Comparison of ENCODE assay signal across 8 cellular contexts in the genomic region with DNA sequence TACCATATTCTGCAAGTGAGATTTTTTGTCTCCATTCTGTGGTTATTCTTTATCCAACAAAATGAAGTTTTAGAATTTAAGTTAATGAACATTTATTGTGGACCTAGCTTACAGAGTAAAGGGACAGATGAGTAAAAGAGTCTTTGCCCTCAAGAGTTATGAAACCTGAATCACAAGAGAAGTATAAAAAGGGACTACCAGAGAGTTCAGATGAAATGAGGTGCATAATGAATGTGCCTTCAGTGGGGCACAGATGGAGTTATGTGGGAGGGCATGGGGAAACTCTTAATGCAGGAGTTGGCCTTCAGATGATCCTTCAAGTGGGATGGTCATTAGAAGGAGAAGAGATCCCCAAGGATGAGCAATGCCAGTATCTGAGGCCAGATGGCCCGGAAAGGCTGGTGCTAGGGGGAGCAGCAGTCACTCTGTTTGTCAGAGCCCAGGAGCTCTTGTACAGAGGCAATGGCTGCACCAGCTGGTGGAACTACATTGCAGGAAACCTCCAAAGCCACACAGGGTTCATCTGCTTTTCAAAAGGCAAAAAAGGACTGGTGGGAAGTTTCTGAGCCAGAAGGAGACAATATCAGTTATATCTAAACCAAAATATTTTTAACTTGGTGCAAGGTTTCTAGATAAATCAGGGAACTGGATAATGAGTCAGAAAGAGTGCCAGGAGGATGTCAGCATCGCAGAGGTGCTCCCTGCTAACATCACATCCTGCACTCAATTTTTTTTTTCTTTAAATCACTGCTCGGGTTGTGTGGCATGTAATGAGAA.
DNase-seq lines count a peak whose midpoint lies in the region; ATAC-seq and TF ChIP-seq lines count a peak whose summit lies in the region.

No MANE protein-coding gene starts in this region.

- ATAC-seq in GM19035 (IDR thresholded peaks at IDR 0.05; ENCODE audit: unreplicated experiment): peak; percentile 49

- H3K27me3 ChIP-seq in esophagus muscularis mucosa: no peaks in the 10 kb centered on the region

- peaks cover 10 to 34% (median 27%) of the 10 kb centered on the region in 4 donors for H3K4me1 ChIP-seq in esophagus muscularis mucosa

- TF ChIP-seq EP300 in esophagus muscularis mucosa (IDR thresholded peaks at IDR 0.05): no peak

- CTCF ChIA-PET in HEK293T (lab: Yijun Ruan, JAX): no interaction called here

- no peak overlapping the region for H3K4me3 ChIP-seq in esophagus muscularis mucosa

- TF ChIP-seq POLR2A in esophagus muscularis mucosa (IDR thresholded peaks at IDR 0.05; ENCODE audit: low read depth): no peak

- WGBS in esophagus muscularis mucosa: 52% methylated on average over 3 of the region's 3 CpGs

- DNase-seq in A172 (ENCODE audit: low spot score) (peak; percentile 57), HS-27A (ENCODE audit: low read depth) (peak; percentile 34), esophagus muscularis mucosa (ENCODE audit: extremely low spot score) (no peak), HUDEP-2 (lab: John Stamatoyannopoulos, UW; ENCODE audit: unreplicated experiment in 76 of 76) (no peak), GM03348 (ENCODE audit: low spot score) (no peak), HEK293T (ENCODE audit: extremely low spot score) (no peak), NCI-H526 (lab: John Stamatoyannopoulos, UW) (no peak)

- H3K36me3 ChIP-seq in esophagus muscularis mucosa: no peaks in the 10 kb centered on the region

- intact Hi-C loops in esophagus muscularis mucosa (cut with DNase I): loop anchor here (10.0 kb wide), 1 partner anchor 152 kb away; no protein-coding TSS in a partner anchor

- peaks cover 0 to 6% (median 0%) of the 10 kb centered on the region in 4 donors for H3K9me3 ChIP-seq in esophagus muscularis mucosa

- no peak for TF ChIP-seq CTCF in esophagus muscularis mucosa (IDR thresholded peaks at IDR 0.05)

- POLR2A ChIA-PET in HEK293T (lab: Yijun Ruan, JAX): no interaction called here

- H3K27ac ChIP-seq in esophagus muscularis mucosa (replicated peaks in 1 of 4): peak overlapping the region; percentile 65 to 71 (median 70)

TF ChIP-seq in HEK293T, 16 proteins besides CTCF, POLR2A, EP300 and RAD21:
- TF ChIP-seq BHLHE40 (IDR thresholded peaks at IDR 0.05; ENCODE audit: borderline replicate concordance) (no peak), ZNF384 (IDR thresholded peaks at IDR 0.05) (no peak), TARDBP (IDR thresholded peaks at IDR 0.05) (no peak), LEF1 (IDR thresholded peaks at IDR 0.05; ENCODE audit: borderline replicate concordance) (no peak), ELF4 (IDR thresholded peaks at IDR 0.05) (no peak)
- TF ChIP-seq, protein P1, sequence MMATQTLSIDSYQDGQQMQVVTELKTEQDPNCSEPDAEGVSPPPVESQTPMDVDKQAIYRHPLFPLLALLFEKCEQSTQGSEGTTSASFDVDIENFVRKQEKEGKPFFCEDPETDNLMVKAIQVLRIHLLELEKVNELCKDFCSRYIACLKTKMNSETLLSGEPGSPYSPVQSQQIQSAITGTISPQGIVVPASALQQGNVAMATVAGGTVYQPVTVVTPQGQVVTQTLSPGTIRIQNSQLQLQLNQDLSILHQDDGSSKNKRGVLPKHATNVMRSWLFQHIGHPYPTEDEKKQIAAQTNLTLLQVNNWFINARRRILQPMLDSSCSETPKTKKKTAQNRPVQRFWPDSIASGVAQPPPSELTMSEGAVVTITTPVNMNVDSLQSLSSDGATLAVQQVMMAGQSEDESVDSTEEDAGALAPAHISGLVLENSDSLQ (IDR thresholded peaks at IDR 0.05): no peak

Comparison
In these comparisons a context has a peak if more than half of its experiments do, and no peak if none do; other contexts are left out.
1. DNase-seq: peak in A172 (single experiment) and HS-27A (single experiment); none in esophagus muscularis mucosa (single experiment), HUDEP-2 (0 of 76), GM03348 (single experiment), HEK293T (single experiment) and NCI-H526 (0 of 2).